In the genomic region with DNA sequence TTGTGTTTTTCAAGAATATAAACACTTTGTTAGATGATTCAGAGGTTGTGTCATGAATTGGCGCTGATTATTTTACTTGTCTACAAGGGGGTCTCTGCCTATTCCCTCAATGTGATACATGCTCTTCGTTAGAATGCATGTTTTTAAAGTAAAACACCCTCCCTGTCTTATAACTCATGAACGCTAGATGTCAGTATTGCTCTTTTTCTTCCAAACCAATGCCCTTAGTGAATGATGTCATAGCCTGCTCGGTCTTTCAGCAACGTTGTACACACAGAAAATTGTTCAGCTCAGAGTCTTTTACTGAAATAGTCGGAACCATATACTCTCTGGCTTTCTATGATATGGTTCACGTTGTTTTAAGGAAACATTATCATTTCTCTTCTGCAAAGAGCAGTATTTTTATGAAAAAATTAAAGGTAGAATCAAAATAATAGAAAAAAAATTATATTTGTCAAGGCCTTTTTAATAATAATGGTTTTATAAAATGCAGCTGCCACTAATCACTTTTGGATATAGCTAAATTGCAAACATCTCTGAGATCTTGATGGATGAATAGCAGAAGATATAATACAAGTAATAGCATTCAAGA, we compare ENCODE assay signal across 8 cellular contexts.
DNase-seq lines count a peak whose midpoint lies in the region; ATAC-seq and TF ChIP-seq lines count a peak whose summit lies in the region.

No MANE protein-coding gene starts in this region.

- TF ChIP-seq POLR2A in GM18505 (IDR thresholded peaks at IDR 0.05; ENCODE audit: borderline replicate concordance, extremely low read depth, insufficient read depth, insufficient read length) (no peak), NB4 (IDR thresholded peaks at IDR 0.05; ENCODE audit: extremely low read depth, insufficient read length) (no peak)

- H3K4me3 ChIP-seq in BE2C (ENCODE audit: low read depth, low read length) (no peak overlapping the region), NB4 (ENCODE audit: low read depth, low read length) (no peak overlapping the region)

- H3K4me1 ChIP-seq in BE2C: no peaks in the 10 kb centered on the region

- H3K9me3 Mint-ChIP-seq in nephron progenitor cell: no peaks in the 10 kb centered on the region

- H3K9me3 ChIP-seq in BE2C: no peaks in the 10 kb centered on the region

- no peak overlapping the region for H3K27ac Mint-ChIP-seq in nephron progenitor cell

- peak; percentile 38 for DNase-seq in BE2C
- DNase-seq in NB4 (ENCODE audit: low read depth): peak; percentile 70
- DNase-seq in SK-N-DZ (ENCODE audit: low spot score): peak; percentile 70
- DNase-seq in nephron progenitor cell: peak; percentile 41
- no peak for DNase-seq in activated effector memory CD4-positive, alpha-beta T cell treated with anti-CD3 and anti-CD28 coated beads, Interleukin-2, amount 50 U/mL, for 16 hours

- H3K36me3 ChIP-seq in BE2C: no peaks in the 10 kb centered on the region

- ATAC-seq in GM18505 (IDR thresholded peaks at IDR 0.05; ENCODE audit: unreplicated experiment): peak; percentile 98
- ATAC-seq in HG02798 (IDR thresholded peaks at IDR 0.05; ENCODE audit: poor library complexity, unreplicated experiment): peak; percentile 97
- ATAC-seq in esophagus mucosa: peak; percentile 85

- peaks cover 8% of the 10 kb centered on the region for H3K27me3 Mint-ChIP-seq in nephron progenitor cell (ENCODE audit: low read depth, poor library complexity)

- no peaks in the 10 kb centered on the region for H3K36me3 Mint-ChIP-seq in nephron progenitor cell (ENCODE audit: low read depth)

- H3K27me3 ChIP-seq in BE2C: peaks cover 2% of the 10 kb centered on the region; the same call in 1 of the 2 replicates

- TF ChIP-seq CTCF in BE2C (IDR thresholded peaks at IDR 0.05; ENCODE audit: low read depth, low read length) (peak; percentile 79), NB4 (IDR thresholded peaks at IDR 0.05; ENCODE audit: low read depth, low read length) (peak; percentile 43), nephron progenitor cell (IDR thresholded peaks at IDR 0.05) (peak; percentile 76)

- no peaks in the 10 kb centered on the region for H3K4me1 Mint-ChIP-seq in nephron progenitor cell

- H3K4me3 Mint-ChIP-seq in nephron progenitor cell: no peak overlapping the region
